1 cellular context compared by ENCODE assay signal in the genomic region with DNA sequence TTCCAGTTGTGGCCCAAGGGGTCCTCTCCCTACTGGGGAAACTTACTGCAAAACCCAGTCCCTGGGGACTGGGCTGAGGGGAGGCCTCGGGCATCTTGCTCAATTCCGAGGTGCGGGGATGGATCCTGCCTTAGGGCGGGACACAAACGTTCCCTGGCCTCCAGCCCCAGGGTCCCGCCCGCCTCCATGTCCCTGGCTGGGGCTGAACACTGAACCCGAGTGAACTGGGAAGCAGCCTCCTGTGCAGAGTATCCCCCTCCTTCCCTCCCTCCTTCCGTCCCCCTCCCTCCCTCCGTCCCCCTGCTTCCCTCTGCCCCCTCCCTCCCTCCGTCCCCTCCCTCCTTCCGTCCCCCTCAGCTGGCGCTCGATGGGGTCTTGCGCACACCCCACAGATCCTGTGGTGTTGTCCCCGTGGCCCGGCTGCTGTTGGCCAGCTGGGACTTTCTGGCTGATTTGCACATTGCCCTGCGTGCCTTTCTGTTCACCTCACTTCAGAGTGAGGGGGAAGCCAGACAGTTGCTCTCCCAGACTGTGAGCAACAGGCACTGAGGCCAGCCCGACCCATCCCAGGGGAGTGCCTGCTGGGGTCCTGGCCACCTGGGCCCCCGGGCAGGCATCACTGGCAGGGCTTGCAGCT.
TF ChIP-seq lines count a peak whose summit lies in the region.

No MANE protein-coding gene starts in this region.

TF ChIP-seq in HCT116, 20 proteins besides CTCF, POLR2A, EP300 and RAD21:
- TF ChIP-seq, protein P1, sequence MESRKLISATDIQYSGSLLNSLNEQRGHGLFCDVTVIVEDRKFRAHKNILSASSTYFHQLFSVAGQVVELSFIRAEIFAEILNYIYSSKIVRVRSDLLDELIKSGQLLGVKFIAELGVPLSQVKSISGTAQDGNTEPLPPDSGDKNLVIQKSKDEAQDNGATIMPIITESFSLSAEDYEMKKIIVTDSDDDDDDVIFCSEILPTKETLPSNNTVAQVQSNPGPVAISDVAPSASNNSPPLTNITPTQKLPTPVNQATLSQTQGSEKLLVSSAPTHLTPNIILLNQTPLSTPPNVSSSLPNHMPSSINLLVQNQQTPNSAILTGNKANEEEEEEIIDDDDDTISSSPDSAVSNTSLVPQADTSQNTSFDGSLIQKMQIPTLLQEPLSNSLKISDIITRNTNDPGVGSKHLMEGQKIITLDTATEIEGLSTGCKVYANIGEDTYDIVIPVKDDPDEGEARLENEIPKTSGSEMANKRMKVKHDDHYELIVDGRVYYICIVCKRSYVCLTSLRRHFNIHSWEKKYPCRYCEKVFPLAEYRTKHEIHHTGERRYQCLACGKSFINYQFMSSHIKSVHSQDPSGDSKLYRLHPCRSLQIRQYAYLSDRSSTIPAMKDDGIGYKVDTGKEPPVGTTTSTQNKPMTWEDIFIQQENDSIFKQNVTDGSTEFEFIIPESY (IDR thresholded peaks at IDR 0.05; ENCODE audit: extremely low read depth, insufficient replicate concordance, low read length): no peak
- no peak for TF ChIP-seq ELF1 (IDR thresholded peaks at IDR 0.05; ENCODE audit: borderline replicate concordance, low read depth)
- no peak for TF ChIP-seq ZNF274 (IDR thresholded peaks at IDR 0.05; ENCODE audit: low read depth, low read length)
- no peak for TF ChIP-seq TCF7L2 (IDR thresholded peaks at IDR 0.05; ENCODE audit: borderline replicate concordance, extremely low read depth, insufficient read depth, insufficient read length)
- TF ChIP-seq POLR2AphosphoS5 (IDR thresholded peaks at IDR 0.05; ENCODE audit: low read depth, low read length): no peak
- TF ChIP-seq, protein P2, sequence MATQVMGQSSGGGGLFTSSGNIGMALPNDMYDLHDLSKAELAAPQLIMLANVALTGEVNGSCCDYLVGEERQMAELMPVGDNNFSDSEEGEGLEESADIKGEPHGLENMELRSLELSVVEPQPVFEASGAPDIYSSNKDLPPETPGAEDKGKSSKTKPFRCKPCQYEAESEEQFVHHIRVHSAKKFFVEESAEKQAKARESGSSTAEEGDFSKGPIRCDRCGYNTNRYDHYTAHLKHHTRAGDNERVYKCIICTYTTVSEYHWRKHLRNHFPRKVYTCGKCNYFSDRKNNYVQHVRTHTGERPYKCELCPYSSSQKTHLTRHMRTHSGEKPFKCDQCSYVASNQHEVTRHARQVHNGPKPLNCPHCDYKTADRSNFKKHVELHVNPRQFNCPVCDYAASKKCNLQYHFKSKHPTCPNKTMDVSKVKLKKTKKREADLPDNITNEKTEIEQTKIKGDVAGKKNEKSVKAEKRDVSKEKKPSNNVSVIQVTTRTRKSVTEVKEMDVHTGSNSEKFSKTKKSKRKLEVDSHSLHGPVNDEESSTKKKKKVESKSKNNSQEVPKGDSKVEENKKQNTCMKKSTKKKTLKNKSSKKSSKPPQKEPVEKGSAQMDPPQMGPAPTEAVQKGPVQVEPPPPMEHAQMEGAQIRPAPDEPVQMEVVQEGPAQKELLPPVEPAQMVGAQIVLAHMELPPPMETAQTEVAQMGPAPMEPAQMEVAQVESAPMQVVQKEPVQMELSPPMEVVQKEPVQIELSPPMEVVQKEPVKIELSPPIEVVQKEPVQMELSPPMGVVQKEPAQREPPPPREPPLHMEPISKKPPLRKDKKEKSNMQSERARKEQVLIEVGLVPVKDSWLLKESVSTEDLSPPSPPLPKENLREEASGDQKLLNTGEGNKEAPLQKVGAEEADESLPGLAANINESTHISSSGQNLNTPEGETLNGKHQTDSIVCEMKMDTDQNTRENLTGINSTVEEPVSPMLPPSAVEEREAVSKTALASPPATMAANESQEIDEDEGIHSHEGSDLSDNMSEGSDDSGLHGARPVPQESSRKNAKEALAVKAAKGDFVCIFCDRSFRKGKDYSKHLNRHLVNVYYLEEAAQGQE (IDR thresholded peaks at IDR 0.05; ENCODE audit: low read depth): no peak
- TF ChIP-seq JUND (IDR thresholded peaks at IDR 0.05): no peak
- TF ChIP-seq CBX3 (IDR thresholded peaks at IDR 0.05; ENCODE audit: low read depth): no peak
- no peak for TF ChIP-seq YY1 (IDR thresholded peaks at IDR 0.05; ENCODE audit: extremely low read depth, insufficient replicate concordance, low read depth, low read length)
- TF ChIP-seq CEBPB (IDR thresholded peaks at IDR 0.05; ENCODE audit: low read depth): no peak
- TF ChIP-seq SRF (IDR thresholded peaks at IDR 0.05; ENCODE audit: low read depth): no peak
- TF ChIP-seq, protein P3, sequence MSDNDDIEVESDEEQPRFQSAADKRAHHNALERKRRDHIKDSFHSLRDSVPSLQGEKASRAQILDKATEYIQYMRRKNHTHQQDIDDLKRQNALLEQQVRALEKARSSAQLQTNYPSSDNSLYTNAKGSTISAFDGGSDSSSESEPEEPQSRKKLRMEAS (IDR thresholded peaks at IDR 0.05): no peak
